ENCODE assay signal across 13 cellular contexts in genomic region chr14:75200451-75200850, GRCh38. TPM values are rescaled to one million over a fixed set of nuclear protein-coding genes. Genes with fewer than 3 reads are reported as not detected.
DNase-seq lines count a peak whose midpoint lies in the region; ATAC-seq, FAIRE-seq and TF ChIP-seq lines count a peak whose summit lies in the region.
"Had no signal": no experiment of that assay in that cellular context is flagged by ENCODE, and none has a peak within 500 bp of the region (broad histone marks: within the 10 kb centered on the region; RNA-seq: fewer than 3 reads in every experiment).

No MANE protein-coding gene starts in this region.

- ATAC-seq in pancreas (peak; percentile 65 to 77 (median 73)), GM19023 (IDR thresholded peaks at IDR 0.05; ENCODE audit: unreplicated experiment) (no peak)
- ATAC-seq: stimulated activated naive B cell treated with anti-CD40 and anti-IgM and Interleukin-4, amounts not matched to agents 10 μg/mL and 1 μg/mL and 100 μg/mL, for 72 hours had no signal

- no peak overlapping the region for H3K4me3 Mint-ChIP-seq in dendritic cell treated with granulocyte-macrophage colony-stimulating factor and Interleukin-4, amounts not matched to agents 40 ng/mL and 50 ng/mL, for 4 days
- no peak overlapping the region for H3K4me3 Mint-ChIP-seq in glutamatergic neuron (ENCODE audit: unreplicated experiment)
- H3K4me3 Mint-ChIP-seq: neural crest cell; stimulated activated naive B cell treated with anti-CD40 and anti-IgM and Interleukin-4, amounts not matched to agents 10 μg/mL and 1 μg/mL and 100 μg/mL, for 72 hours had no signal

- H3K4me1 ChIP-seq in pancreas, result peaks cover 29 to 57% (median 49%) of the 10 kb centered on the region in 3 donors

- no peak overlapping the region for H3K4me3 ChIP-seq in pancreas

- peak overlapping the region; percentile 19 for H3K27ac Mint-ChIP-seq in dendritic cell treated with granulocyte-macrophage colony-stimulating factor and Interleukin-4, amounts not matched to agents 40 ng/mL and 50 ng/mL, for 4 days
- no peak overlapping the region for H3K27ac Mint-ChIP-seq in glutamatergic neuron (ENCODE audit: unreplicated experiment)
- H3K27ac Mint-ChIP-seq: stimulated activated naive B cell treated with anti-CD40 and anti-IgM and Interleukin-4, amounts not matched to agents 10 μg/mL and 1 μg/mL and 100 μg/mL, for 72 hours had no signal

- intact Hi-C loops in dendritic cell treated with granulocyte-macrophage colony-stimulating factor and Interleukin-4, amounts not matched to agents 40 ng/mL and 50 ng/mL, for 4 days (cut with micrococcal nuclease), result no loop called here
- intact Hi-C loops in pancreas (cut with DNase I), result no loop called here

- no peaks in the 10 kb centered on the region for H3K36me3 ChIP-seq in pancreas

- no peaks in the 10 kb centered on the region for H3K27me3 Mint-ChIP-seq in dendritic cell treated with granulocyte-macrophage colony-stimulating factor and Interleukin-4, amounts not matched to agents 40 ng/mL and 50 ng/mL, for 4 days
- peaks cover 1% of the 10 kb centered on the region for H3K27me3 Mint-ChIP-seq in glutamatergic neuron (ENCODE audit: unreplicated experiment)
- H3K27me3 Mint-ChIP-seq: stimulated activated naive B cell treated with anti-CD40 and anti-IgM and Interleukin-4, amounts not matched to agents 10 μg/mL and 1 μg/mL and 100 μg/mL, for 72 hours had no signal

- peak overlapping the region; percentile 73 to 85 (median 78) for H3K27ac ChIP-seq in pancreas

- H3K9me3 ChIP-seq in pancreas, result no peaks in the 10 kb centered on the region

- 17 to 25% methylated on average over 4 of the region's 4 CpGs for WGBS in pancreas, 2 donors

- H3K27me3 ChIP-seq in pancreas, result no peaks in the 10 kb centered on the region

- TF ChIP-seq CTCF in pancreas (IDR thresholded peaks at IDR 0.05) (no peak), glutamatergic neuron (IDR thresholded peaks at IDR 0.05; ENCODE audit: partially characterized antibody, unreplicated experiment) (no peak)

- peak; percentile 88 for FAIRE-seq in pancreas (lab: Jason Lieb, UNC)

- no peaks in the 10 kb centered on the region for H3K9me3 Mint-ChIP-seq in dendritic cell treated with granulocyte-macrophage colony-stimulating factor and Interleukin-4, amounts not matched to agents 40 ng/mL and 50 ng/mL, for 4 days
- no peaks in the 10 kb centered on the region for H3K9me3 Mint-ChIP-seq in glutamatergic neuron (ENCODE audit: unreplicated experiment)
- H3K9me3 Mint-ChIP-seq: neural crest cell had no signal

- no peaks in the 10 kb centered on the region for H3K36me3 Mint-ChIP-seq in dendritic cell treated with granulocyte-macrophage colony-stimulating factor and Interleukin-4, amounts not matched to agents 40 ng/mL and 50 ng/mL, for 4 days (ENCODE audit: low read depth)
- no peaks in the 10 kb centered on the region for H3K36me3 Mint-ChIP-seq in glutamatergic neuron (ENCODE audit: unreplicated experiment)
- H3K36me3 Mint-ChIP-seq: stimulated activated naive B cell treated with anti-CD40 and anti-IgM and Interleukin-4, amounts not matched to agents 10 μg/mL and 1 μg/mL and 100 μg/mL, for 72 hours had no signal

- peaks cover 41% of the 10 kb centered on the region for H3K4me1 Mint-ChIP-seq in dendritic cell treated with granulocyte-macrophage colony-stimulating factor and Interleukin-4, amounts not matched to agents 40 ng/mL and 50 ng/mL, for 4 days (ENCODE audit: low read depth)
- no peaks in the 10 kb centered on the region for H3K4me1 Mint-ChIP-seq in glutamatergic neuron (ENCODE audit: low read depth, unreplicated experiment)
- H3K4me1 Mint-ChIP-seq: neural crest cell had no signal

- DNase-seq in DMS153 (lab: John Stamatoyannopoulos, UW) (peak; percentile 97), NCI-H2196 (lab: John Stamatoyannopoulos, UW; ENCODE audit: unreplicated experiment) (peak; percentile 81), pancreas (peak in 4 of 6 donors; percentile 76 to 87 (median 82)), NCI-H226 (no peak), glutamatergic neuron (no peak), dedifferentiated amniotic fluid mesenchymal stem cell (ENCODE audit: extremely low spot score) (no peak)
- DNase-seq: AML-193; GDM1; stimulated activated naive B cell treated with anti-CD40 and anti-IgM and Interleukin-4, amounts not matched to agents 10 μg/mL and 1 μg/mL and 100 μg/mL, for 72 hours; T-helper 9 cell had no signal

RNA-seq across cellular contexts. Expression of gene TMED10, which starts 24.0 kb away (rescaled TPM):
- total RNA-seq in pancreas, result 100 to 1,000 TPM; 230 to 377 (median 326) TPM
- polyA plus RNA-seq in pancreas, result 100 to 1,000 TPM in 1 of 2 donors, 10 to 100 TPM in 1; 56.0 to 122 TPM
- total RNA-seq in glutamatergic neuron (ENCODE audit: unreplicated experiment), result 124 TPM

Comparison
In these comparisons a context has a peak if more than half of its experiments do, and no peak if none do; other contexts are left out.
1. DNase-seq: peak in DMS153 (single experiment), NCI-H2196 (single experiment) and pancreas (4 of 6); none in NCI-H226 (single experiment), glutamatergic neuron (single experiment) and dedifferentiated amniotic fluid mesenchymal stem cell (single experiment).